22 cellular contexts compared by ENCODE assay signal in the genomic region with DNA sequence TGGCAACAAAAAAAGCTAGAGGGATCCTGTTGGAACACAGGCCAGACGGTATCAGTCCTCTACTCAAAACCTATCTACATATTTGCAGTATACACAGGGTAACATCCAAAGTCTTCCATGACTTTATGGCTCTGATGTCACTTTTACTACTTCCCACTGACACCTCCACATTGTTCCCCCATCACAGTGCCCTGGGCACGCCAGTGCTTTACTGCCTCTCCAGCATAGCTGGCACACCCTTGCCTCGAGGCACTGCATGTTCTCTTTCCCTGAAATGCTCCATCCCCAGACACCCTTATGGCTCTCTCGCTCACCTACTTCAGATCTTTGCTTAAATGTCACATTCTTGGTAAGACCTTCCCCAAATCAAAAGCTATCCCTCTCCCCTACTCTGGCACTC.
"Had no signal": no experiment of that assay in that cellular context is flagged by ENCODE, and none has a peak within 500 bp of the region (broad histone marks: within the 10 kb centered on the region; RNA-seq: fewer than 3 reads in every experiment).

No MANE protein-coding gene starts in this region.

- FAIRE-seq: endometrium had no signal

- H3K9me3 ChIP-seq: prostate gland, right atrium auricular region, thoracic aorta, tibial nerve, vagina had no signal

- H3K36me3 ChIP-seq: neural progenitor cell, prostate gland, right atrium auricular region, thoracic aorta, tibial nerve, vagina had no signal

- DNase-seq: cerebellar nuclear complex; cortex of kidney; effector memory CD8-positive, alpha-beta T cell; foreskin fibroblast; hypothalamus; immature natural killer cell; islet precursor cell; naive thymus-derived CD4-positive, alpha-beta T cell; nucleus accumbens; stimulated activated CD4-positive, alpha-beta T cell treated with anti-CD3 and anti-CD28 coated beads, Interleukin-15, amount 100 ng/mL, for 24 hours; stimulated activated CD4-positive, alpha-beta T cell treated with anti-CD3 and anti-CD28 coated beads, Interleukin-2, amount 100 ng/mL, for 48 hours; stimulated activated naive B cell treated with anti-CD40 and anti-IgM and Interleukin-4, amounts not matched to agents 10 μg/mL and 1 μg/mL and 100 μg/mL, for 72 hours had no signal

- H3K27me3 ChIP-seq: neural progenitor cell, right atrium auricular region, tibial nerve, vagina had no signal

- H3K4me3 ChIP-seq: lung, neural progenitor cell, prostate gland, right atrium auricular region, thoracic aorta, tibial nerve, vagina had no signal

- H3K27ac ChIP-seq: neural progenitor cell, prostate gland, right atrium auricular region, thoracic aorta, tibial nerve, vagina had no signal

- ATAC-seq: effector memory CD8-positive, alpha-beta T cell; left lobe of liver; naive thymus-derived CD4-positive, alpha-beta T cell; sciatic nerve; stimulated activated naive B cell treated with anti-CD40 and anti-IgM and Interleukin-4, amounts not matched to agents 10 μg/mL and 1 μg/mL and 100 μg/mL, for 72 hours had no signal

- H3K4me1 ChIP-seq: neural progenitor cell, prostate gland, right atrium auricular region had no signal
